ENCODE assay signal across 8 cellular contexts in the genomic region with DNA sequence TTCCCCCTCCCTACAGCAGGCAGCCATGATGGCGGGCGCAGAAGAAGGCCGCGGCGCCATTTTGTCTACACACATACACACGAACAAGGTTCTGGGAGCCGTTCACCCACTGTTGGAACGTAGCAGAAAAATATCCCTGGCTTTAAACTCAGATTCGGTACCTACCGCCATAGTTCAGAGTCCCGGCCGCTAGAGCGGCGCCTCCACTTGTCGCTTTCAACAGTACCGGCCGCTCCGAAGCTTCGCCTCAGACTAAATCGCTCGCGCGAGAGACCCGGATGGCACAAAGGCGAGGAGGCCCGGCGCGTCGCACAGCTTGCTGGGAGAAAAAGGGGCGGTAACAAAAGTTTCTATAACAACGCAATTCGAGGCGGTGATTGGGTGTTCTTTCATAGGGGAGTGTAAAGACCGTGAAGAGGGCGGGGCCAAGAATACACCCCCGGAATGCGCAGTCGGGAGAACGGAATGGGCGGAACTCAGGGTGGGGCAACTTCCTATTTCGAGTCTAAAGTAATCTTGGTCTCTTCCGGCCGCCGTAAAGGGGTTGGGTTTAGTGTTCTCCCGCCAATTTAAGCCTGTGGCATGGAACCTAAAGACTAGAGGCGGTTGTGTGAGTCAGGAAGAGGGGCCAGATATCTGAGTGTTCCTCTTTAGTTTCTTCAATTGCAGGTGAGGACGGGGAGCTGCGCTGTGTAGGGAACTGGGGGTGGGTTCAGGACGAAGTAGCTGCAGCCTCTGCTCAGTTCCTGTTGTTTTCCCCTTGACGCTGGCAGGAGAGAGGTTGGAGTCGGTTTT. TPM values are rescaled to one million over a fixed set of nuclear protein-coding genes. Genes with fewer than 3 reads are reported as not detected.
DNase-seq lines count a peak whose midpoint lies in the region; ATAC-seq lines count a peak whose summit lies in the region.

A gene with protein sequence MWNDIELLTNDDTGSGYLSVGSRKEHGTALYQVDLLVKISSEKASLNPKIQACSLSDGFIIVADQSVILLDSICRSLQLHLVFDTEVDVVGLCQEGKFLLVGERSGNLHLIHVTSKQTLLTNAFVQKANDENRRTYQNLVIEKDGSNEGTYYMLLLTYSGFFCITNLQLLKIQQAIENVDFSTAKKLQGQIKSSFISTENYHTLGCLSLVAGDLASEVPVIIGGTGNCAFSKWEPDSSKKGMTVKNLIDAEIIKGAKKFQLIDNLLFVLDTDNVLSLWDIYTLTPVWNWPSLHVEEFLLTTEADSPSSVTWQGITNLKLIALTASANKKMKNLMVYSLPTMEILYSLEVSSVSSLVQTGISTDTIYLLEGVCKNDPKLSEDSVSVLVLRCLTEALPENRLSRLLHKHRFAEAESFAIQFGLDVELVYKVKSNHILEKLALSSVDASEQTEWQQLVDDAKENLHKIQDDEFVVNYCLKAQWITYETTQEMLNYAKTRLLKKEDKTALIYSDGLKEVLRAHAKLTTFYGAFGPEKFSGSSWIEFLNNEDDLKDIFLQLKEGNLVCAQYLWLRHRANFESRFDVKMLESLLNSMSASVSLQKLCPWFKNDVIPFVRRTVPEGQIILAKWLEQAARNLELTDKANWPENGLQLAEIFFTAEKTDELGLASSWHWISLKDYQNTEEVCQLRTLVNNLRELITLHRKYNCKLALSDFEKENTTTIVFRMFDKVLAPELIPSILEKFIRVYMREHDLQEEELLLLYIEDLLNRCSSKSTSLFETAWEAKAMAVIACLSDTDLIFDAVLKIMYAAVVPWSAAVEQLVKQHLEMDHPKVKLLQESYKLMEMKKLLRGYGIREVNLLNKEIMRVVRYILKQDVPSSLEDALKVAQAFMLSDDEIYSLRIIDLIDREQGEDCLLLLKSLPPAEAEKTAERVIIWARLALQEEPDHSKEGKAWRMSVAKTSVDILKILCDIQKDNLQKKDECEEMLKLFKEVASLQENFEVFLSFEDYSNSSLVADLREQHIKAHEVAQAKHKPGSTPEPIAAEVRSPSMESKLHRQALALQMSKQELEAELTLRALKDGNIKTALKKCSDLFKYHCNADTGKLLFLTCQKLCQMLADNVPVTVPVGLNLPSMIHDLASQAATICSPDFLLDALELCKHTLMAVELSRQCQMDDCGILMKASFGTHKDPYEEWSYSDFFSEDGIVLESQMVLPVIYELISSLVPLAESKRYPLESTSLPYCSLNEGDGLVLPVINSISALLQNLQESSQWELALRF (N-terminal part only) (plus strand): TSS at position 567 of the 795 bp plus-strand sequence. CDS start 2,815 bp downstream, outside the sequence.
A gene with protein sequence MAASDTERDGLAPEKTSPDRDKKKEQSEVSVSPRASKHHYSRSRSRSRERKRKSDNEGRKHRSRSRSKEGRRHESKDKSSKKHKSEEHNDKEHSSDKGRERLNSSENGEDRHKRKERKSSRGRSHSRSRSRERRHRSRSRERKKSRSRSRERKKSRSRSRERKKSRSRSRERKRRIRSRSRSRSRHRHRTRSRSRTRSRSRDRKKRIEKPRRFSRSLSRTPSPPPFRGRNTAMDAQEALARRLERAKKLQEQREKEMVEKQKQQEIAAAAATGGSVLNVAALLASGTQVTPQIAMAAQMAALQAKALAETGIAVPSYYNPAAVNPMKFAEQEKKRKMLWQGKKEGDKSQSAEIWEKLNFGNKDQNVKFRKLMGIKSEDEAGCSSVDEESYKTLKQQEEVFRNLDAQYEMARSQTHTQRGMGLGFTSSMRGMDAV (minus strand): TSS at position 254 of the 795 bp plus-strand sequence. CDS start 83 bp downstream, at position 171.

- H3K4me3 ChIP-seq in NT2/D1 (ENCODE audit: insufficient read length, low read depth) (peak within 1 kb of the TSS; percentile 93), mesendoderm (ENCODE audit: low read length) (peak within 1 kb of the TSS; percentile 99)

- H3K9ac ChIP-seq in NT2/D1 (ENCODE audit: insufficient read length, low read depth) (peak within 1 kb of the TSS; percentile 98), mesendoderm (ENCODE audit: low read length) (peak within 1 kb of the TSS; percentile 99)

- H3K27me3 Mint-ChIP-seq in activated CD8-positive, alpha-beta memory T cell treated with anti-CD3 and anti-CD28 coated beads, Interleukin-2, amount 10 ng/mL, durations not matched to agents 7 days and 5 days, result no peaks in the 10 kb centered on the region

- H3K79me2 ChIP-seq in mesendoderm (ENCODE audit: control insufficient read depth, insufficient read depth, low read length), result peaks cover 68% of the 10 kb centered on the region

- peak within 1 kb of the TSS; percentile 94 for H3K23ac ChIP-seq in mesendoderm (ENCODE audit: low read length)

- H2BK120ac ChIP-seq in mesendoderm (ENCODE audit: low read depth, low read length), result no peak within 1 kb of the TSS

- H3K4me3 Mint-ChIP-seq in activated CD8-positive, alpha-beta memory T cell treated with anti-CD3 and anti-CD28 coated beads, Interleukin-2, amount 10 ng/mL, durations not matched to agents 7 days and 5 days, result no peak within 1 kb of the TSS

- peak within 1 kb of the TSS; percentile 84 for H4K5ac ChIP-seq in mesendoderm (ENCODE audit: low read length)

- H3K56ac ChIP-seq in mesendoderm (ENCODE audit: low read length), result peak within 1 kb of the TSS; percentile 96

- peaks cover 43% of the 10 kb centered on the region for H3K4me1 Mint-ChIP-seq in activated CD8-positive, alpha-beta memory T cell treated with anti-CD3 and anti-CD28 coated beads, Interleukin-2, amount 10 ng/mL, durations not matched to agents 7 days and 5 days

- H3K4ac ChIP-seq in mesendoderm (ENCODE audit: low read depth, low read length), result peak within 1 kb of the TSS; percentile 78

- H3K36me3 ChIP-seq in NT2/D1 (ENCODE audit: insufficient read depth, insufficient read length, low read length), result peaks cover 59% of the 10 kb centered on the region
- no peaks in the 10 kb centered on the region for H3K36me3 ChIP-seq in mesendoderm (ENCODE audit: control insufficient read depth, insufficient read depth, low read length)

- peak within 1 kb of the TSS; percentile 100 for H4K8ac ChIP-seq in mesendoderm (ENCODE audit: low read depth, low read length)

- CTCF ChIA-PET in activated CD8-positive, alpha-beta memory T cell treated with anti-CD3 and anti-CD28 coated beads, Interleukin-2, amount 10 ng/mL, durations not matched to agents 7 days and 5 days (lab: Charles Lee), result interaction anchor here (0.7 to 1.9 kb wide), 6 partner anchors 16 to 226 kb away, joined by 3 to 11 read pairs (median 3); a partner anchor contains a TSS

- no peaks in the 10 kb centered on the region for H3K9me3 Mint-ChIP-seq in activated CD8-positive, alpha-beta memory T cell treated with anti-CD3 and anti-CD28 coated beads, Interleukin-2, amount 10 ng/mL, durations not matched to agents 7 days and 5 days (ENCODE audit: low read depth)

- no peaks in the 10 kb centered on the region for H3K27me3 ChIP-seq in NT2/D1 (ENCODE audit: insufficient read depth, insufficient read length)
- no peaks in the 10 kb centered on the region for H3K27me3 ChIP-seq in mesendoderm (ENCODE audit: insufficient read depth, low read length, poor library complexity)

- in situ Hi-C loops in Caki2 (cut with HindIII; ENCODE audit: low pct_unique_long_range_greater_than_20kb, low sequenced_read_pairs), result loop anchor here (25.0 kb wide), 1 partner anchor 235 kb away; a partner anchor contains a TSS
- in situ Hi-C loops in endometrial microvascular endothelial cells (cut with HindIII; ENCODE audit: inconsistent ontology term, low pct_unique_long_range_greater_than_20kb, low sequenced_read_pairs), result no loop called here

- ATAC-seq in GM21390 (IDR thresholded peaks at IDR 0.05; ENCODE audit: unreplicated experiment), result peak; percentile 81
- peak; percentile 89 for ATAC-seq in activated CD8-positive, alpha-beta memory T cell treated with anti-CD3 and anti-CD28 coated beads, Interleukin-2, amount 10 ng/mL, durations not matched to agents 7 days and 5 days

- DNase-seq in Caki2 (ENCODE audit: low read depth), result peak; percentile 100
- DNase-seq in HUDEP-2 (lab: John Stamatoyannopoulos, UW; ENCODE audit: unreplicated experiment in 76 of 76), result peak; percentile 42 to 99 (median 97)
- peak; percentile 99 for DNase-seq in NT2/D1 (ENCODE audit: low read depth, low spot score)
- DNase-seq in activated CD8-positive, alpha-beta memory T cell treated with anti-CD3 and anti-CD28 coated beads, Interleukin-2, amount 10 ng/mL, durations not matched to agents 7 days and 5 days, result peak; percentile 100
- DNase-seq in mesendoderm, result peak; percentile 100
- peak; percentile 96 for DNase-seq in stimulated activated CD8-positive, alpha-beta memory T cell treated with anti-CD3 and anti-CD28 coated beads, Interleukin-15, amount 100 ng/mL, for 1 hour (ENCODE audit: low read depth)

- H3K27ac Mint-ChIP-seq in activated CD8-positive, alpha-beta memory T cell treated with anti-CD3 and anti-CD28 coated beads, Interleukin-2, amount 10 ng/mL, durations not matched to agents 7 days and 5 days, result no peak within 1 kb of the TSS

- H3K36me3 Mint-ChIP-seq in activated CD8-positive, alpha-beta memory T cell treated with anti-CD3 and anti-CD28 coated beads, Interleukin-2, amount 10 ng/mL, durations not matched to agents 7 days and 5 days, result peaks cover 54% of the 10 kb centered on the region

- peak within 1 kb of the TSS; percentile 79 for H2BK5ac ChIP-seq in mesendoderm (ENCODE audit: low read length)

- peak within 1 kb of the TSS; percentile 88 for H3K27ac ChIP-seq in mesendoderm (ENCODE audit: low read depth, low read length)

- H3K4me1 ChIP-seq in NT2/D1 (ENCODE audit: insufficient read depth, insufficient read length) (peaks cover under 1% of the 10 kb centered on the region), mesendoderm (ENCODE audit: control insufficient read depth, low read depth, low read length) (no peaks in the 10 kb centered on the region)

- peak within 1 kb of the TSS; percentile 72 for H2AK5ac ChIP-seq in mesendoderm (ENCODE audit: low read length)

- no peak within 1 kb of the TSS for H2BK15ac ChIP-seq in mesendoderm (replicated peaks; ENCODE audit: low read depth)

- H3K9me3 ChIP-seq in NT2/D1 (ENCODE audit: insufficient read depth, low read length), result no peaks in the 10 kb centered on the region

- H3K18ac ChIP-seq in mesendoderm (ENCODE audit: low read length), result peak within 1 kb of the TSS; percentile 89

- peak within 1 kb of the TSS; percentile 73 for H3K4me2 ChIP-seq in mesendoderm (ENCODE audit: low read length)

- H3K79me1 ChIP-seq in mesendoderm (ENCODE audit: low read length), result peaks cover 4% of the 10 kb centered on the region

- WGBS in mesendoderm (ENCODE audit: extremely low coverage, insufficient coverage, low lambda C conversion rate), result no CpG with 5 or more reads among the region's 51 CpGs

RNA-seq across cellular contexts. Expression of the first gene that starts in this region (rescaled TPM):
- total RNA-seq in Caki2 (2014; rRNA removed; shearing (Covaris generic); ENCODE audit: low replicate concordance), result 28.6 and 32.6 TPM in 2 replicates
- total RNA-seq in activated CD8-positive, alpha-beta memory T cell treated with anti-CD3 and anti-CD28 coated beads, Interleukin-2, amount 10 ng/mL, durations not matched to agents 7 days and 5 days, result 100 to 1,000 TPM; 129 to 200 TPM
- 30.0 TPM for total RNA-seq in endometrial microvascular endothelial cells (ENCODE audit: inconsistent ontology term)
- polyA plus RNA-seq in mesendoderm (2013, experiment 1 of 2), result 74.4 TPM
- 79.7 TPM for polyA plus RNA-seq in mesendoderm (2013, experiment 2 of 2)

RNA-seq across cellular contexts. Expression of the second gene that starts in this region (rescaled TPM):
- 16.9 and 29.3 TPM in 2 replicates for total RNA-seq in Caki2 (2014; rRNA removed; shearing (Covaris generic); ENCODE audit: low replicate concordance)
- 100 to 1,000 TPM; 102 to 113 TPM for total RNA-seq in activated CD8-positive, alpha-beta memory T cell treated with anti-CD3 and anti-CD28 coated beads, Interleukin-2, amount 10 ng/mL, durations not matched to agents 7 days and 5 days
- 21.9 TPM for total RNA-seq in endometrial microvascular endothelial cells (ENCODE audit: inconsistent ontology term)
- polyA plus RNA-seq in mesendoderm (2013, experiment 1 of 2), result 101 TPM
- 101 TPM for polyA plus RNA-seq in mesendoderm (2013, experiment 2 of 2)

Comparison
In these comparisons a context has a peak if more than half of its experiments do, and no peak if none do; other contexts are left out.
1. Peak in every context shown above with its lines: DNase-seq, ATAC-seq, H3K4me3 ChIP-seq and H3K27ac ChIP-seq.